ENCODE assay signal across 8 cellular contexts in the genomic region with DNA sequence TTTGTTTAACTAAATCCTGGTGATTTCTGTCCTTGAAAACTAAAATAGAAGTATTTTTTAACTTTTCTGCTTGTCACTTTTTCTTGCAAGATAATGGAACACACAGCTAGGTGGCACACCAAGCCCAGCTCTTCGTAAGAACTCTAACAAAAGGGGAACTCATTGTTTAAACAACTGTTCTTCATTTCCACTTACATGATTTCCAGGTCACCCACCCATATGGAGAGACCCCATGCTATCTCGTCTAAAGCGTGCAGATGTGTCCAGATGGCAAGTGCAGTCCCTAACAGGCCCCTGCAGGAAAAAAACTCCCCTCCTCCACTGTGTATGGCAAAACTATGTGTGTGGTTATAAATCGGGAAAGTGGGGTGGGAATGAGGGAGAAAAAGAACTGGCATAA. TPM values are rescaled to one million over a fixed set of nuclear protein-coding genes. Genes with fewer than 3 reads are reported as not detected.
DNase-seq lines count a peak whose midpoint lies in the region; ATAC-seq and TF ChIP-seq lines count a peak whose summit lies in the region.

No MANE protein-coding gene starts in this region.

- no peak overlapping the region for H3K4me3 ChIP-seq in CD4-positive, alpha-beta memory T cell (ENCODE audit: low read length in 2 of 2)
- H3K4me3 ChIP-seq in neural progenitor cell = no peak overlapping the region
- no peak overlapping the region for H3K4me3 ChIP-seq in sigmoid colon

- H3K4me1 Mint-ChIP-seq in CD4-positive, alpha-beta memory T cell = peaks cover 6 to 24% (median 12%) of the 10 kb centered on the region in 4 donors
- H3K4me1 Mint-ChIP-seq in chondrocyte (ENCODE audit: low read depth) (peaks cover 8% of the 10 kb centered on the region), neural progenitor cell (peaks cover 23% of the 10 kb centered on the region)

- no peaks in the 10 kb centered on the region for H3K9me3 ChIP-seq in CD4-positive, alpha-beta memory T cell (ENCODE audit: control insufficient read depth in 1 of 2, low read length in 2 of 2)
- no peaks in the 10 kb centered on the region for H3K9me3 ChIP-seq in neural progenitor cell (ENCODE audit: low read depth)
- H3K9me3 ChIP-seq in sigmoid colon = no peaks in the 10 kb centered on the region

- TF ChIP-seq EP300 in sigmoid colon (IDR thresholded peaks at IDR 0.05) = no peak

- no peaks in the 10 kb centered on the region for H3F3A ChIP-seq in neural progenitor cell (ENCODE audit: low read depth)

- peak overlapping the region in 5 of 7 donors; percentile 12 to 44 (median 26) for H3K27ac Mint-ChIP-seq in CD4-positive, alpha-beta memory T cell
- H3K27ac Mint-ChIP-seq in chondrocyte (ENCODE audit: unreplicated experiment) = no peak overlapping the region
- H3K27ac Mint-ChIP-seq in neural progenitor cell = no peak overlapping the region

- CTCF ChIA-PET in CD4-positive, alpha-beta memory T cell (lab: Charles Lee; ENCODE audit: partially characterized antibody) = interaction anchor here (0.7 to 2.8 kb wide), 10 partner anchors 10 to 226 kb away, joined by 3 to 26 read pairs (median 4); no protein-coding TSS in a partner anchor

- no peak overlapping the region for H2AFZ ChIP-seq in neural progenitor cell (replicated peaks)

- peak; percentile 33 to 52 (median 41) for DNase-seq in CD4-positive, alpha-beta memory T cell
- DNase-seq in RPMI7951 (ENCODE audit: low read depth) = peak; percentile 37
- no peak for DNase-seq in chondrocyte (ENCODE audit: low spot score)
- DNase-seq in neural progenitor cell (ENCODE audit: low spot score) = peak; percentile 23
- DNase-seq in sigmoid colon = no peak

- H3K27ac ChIP-seq in CD4-positive, alpha-beta memory T cell (ENCODE audit: low read depth, low read length) = no peak overlapping the region
- H3K27ac ChIP-seq in neural progenitor cell (no peak overlapping the region), sigmoid colon (no peak overlapping the region)

- intact Hi-C loops in CD4-positive, alpha-beta memory T cell (cut with micrococcal nuclease) = loop anchor here (1.0 kb wide), 3 partner anchors 46 to 225 kb away; a partner anchor contains a TSS
- intact Hi-C loops in sigmoid colon (cut with DNase I) = no loop called here

- no peaks in the 10 kb centered on the region for H3K27me3 Mint-ChIP-seq in CD4-positive, alpha-beta memory T cell
- H3K27me3 Mint-ChIP-seq in chondrocyte (ENCODE audit: low read depth) (no peaks in the 10 kb centered on the region), neural progenitor cell (ENCODE audit: insufficient read depth, low read depth) (peaks cover 8% of the 10 kb centered on the region)

- no peaks in the 10 kb centered on the region for H3K79me2 ChIP-seq in neural progenitor cell (ENCODE audit: low read depth)

- H3K36me3 ChIP-seq in CD4-positive, alpha-beta memory T cell (ENCODE audit: insufficient read depth, low read length) = no peaks in the 10 kb centered on the region
- H3K36me3 ChIP-seq in neural progenitor cell (no peaks in the 10 kb centered on the region), sigmoid colon (no peaks in the 10 kb centered on the region)

- no peak overlapping the region for H3K9ac ChIP-seq in neural progenitor cell

- peak overlapping the region in 1 of 8 donors; percentile 4 for H3K4me3 Mint-ChIP-seq in CD4-positive, alpha-beta memory T cell
- H3K4me3 Mint-ChIP-seq in chondrocyte (ENCODE audit: unreplicated experiment) (no peak overlapping the region), neural progenitor cell (no peak overlapping the region)

- TF ChIP-seq POLR2A in sigmoid colon (IDR thresholded peaks at IDR 0.05) = no peak

- TF ChIP-seq CTCF in chondrocyte (IDR thresholded peaks at IDR 0.05) (peak; percentile 86), neural progenitor cell (IDR thresholded peaks at IDR 0.05) (peak; percentile 48), sigmoid colon (IDR thresholded peaks at IDR 0.05) (peak in 1 of 4 experiments; percentile 15)

- H3K36me3 Mint-ChIP-seq in CD4-positive, alpha-beta memory T cell = no peaks in the 10 kb centered on the region
- H3K36me3 Mint-ChIP-seq in chondrocyte (ENCODE audit: low read depth) (no peaks in the 10 kb centered on the region), neural progenitor cell (no peaks in the 10 kb centered on the region)

- POLR2A ChIA-PET in CD4-positive, alpha-beta memory T cell (lab: Charles Lee; ENCODE audit: partially characterized antibody) = interaction anchor here (1.0 to 1.5 kb wide), 3 partner anchors 44 to 81 kb away, joined by 3 to 10 read pairs (median 5); a partner anchor contains a TSS

- H4K20me1 ChIP-seq in neural progenitor cell (ENCODE audit: low read depth) = no peaks in the 10 kb centered on the region

- H3K27me3 ChIP-seq in CD4-positive, alpha-beta memory T cell (ENCODE audit: insufficient read depth, low read length) = no peaks in the 10 kb centered on the region
- H3K27me3 ChIP-seq in neural progenitor cell (no peaks in the 10 kb centered on the region), sigmoid colon (no peaks in the 10 kb centered on the region)

- H3K4me2 ChIP-seq in neural progenitor cell = no peak overlapping the region

- WGBS in sigmoid colon, 2 donors = 28 to 62% methylated on average over 4 of the region's 4 CpGs

- ATAC-seq in GM21515 (IDR thresholded peaks at IDR 0.05; ENCODE audit: unreplicated experiment) = peak; percentile 38
- ATAC-seq in HG03095 (IDR thresholded peaks at IDR 0.05; ENCODE audit: unreplicated experiment) = no peak
- no peak for ATAC-seq in GM18519 (IDR thresholded peaks at IDR 0.05; ENCODE audit: low FRiP score, unreplicated experiment)

- H3K9me3 Mint-ChIP-seq in CD4-positive, alpha-beta memory T cell = peaks cover 0 to 2% (median 0%) of the 10 kb centered on the region in 8 donors
- H3K9me3 Mint-ChIP-seq in chondrocyte (ENCODE audit: low read depth) = no peaks in the 10 kb centered on the region
- no peaks in the 10 kb centered on the region for H3K9me3 Mint-ChIP-seq in neural progenitor cell

- H3K4me1 ChIP-seq in CD4-positive, alpha-beta memory T cell (ENCODE audit: insufficient read depth, low read length) = peaks cover 4% of the 10 kb centered on the region
- H3K4me1 ChIP-seq in neural progenitor cell (no peaks in the 10 kb centered on the region), sigmoid colon (no peaks in the 10 kb centered on the region)

RNA-seq across cellular contexts. Expression of a gene that starts 43.3 kb away (rescaled TPM):
- 1 to 10 TPM; 6.1 to 6.8 TPM for total RNA-seq in CD4-positive, alpha-beta memory T cell
- polyA plus RNA-seq in CD4-positive, alpha-beta memory T cell = 1 to 10 TPM; 1.2 to 1.3 TPM
- total RNA-seq in RPMI7951 (2014; rRNA removed; shearing (Covaris generic)) = 2.5 and 4.1 TPM in 2 replicates
- total RNA-seq in chondrocyte (24.0 to 26.2 TPM (median 25.3 TPM) in 3 replicates), neural progenitor cell (ENCODE audit: low replicate concordance) (3.1 and 4.3 TPM in 2 replicates), sigmoid colon (100 to 1,000 TPM; 179 to 346 (median 240) TPM)
- polyA plus RNA-seq in sigmoid colon = 1 to 10 TPM in 2 of 3 donors, under 1 TPM in 1; 0.23 to 6.8 (median 1.8) TPM

RNA-seq across cellular contexts. Expression of a gene that starts 45.9 kb away (rescaled TPM):
- total RNA-seq in CD4-positive, alpha-beta memory T cell = 100 to 1,000 TPM; 515 to 534 TPM
- polyA plus RNA-seq in CD4-positive, alpha-beta memory T cell = 100 to 1,000 TPM; 199 to 253 TPM
- total RNA-seq in RPMI7951 (2014; rRNA removed; shearing (Covaris generic)) = 597 and 713 TPM in 2 replicates
- 754 to 1,782 TPM (median 760 TPM) in 3 replicates for total RNA-seq in chondrocyte
- 384 and 588 TPM in 2 replicates for total RNA-seq in neural progenitor cell (ENCODE audit: low replicate concordance)
- total RNA-seq in sigmoid colon = 100 to 1,000 TPM; 206 to 299 (median 222) TPM
- 100 to 1,000 TPM in 2 of 3 donors, 10 to 100 TPM in 1; 50.5 to 528 (median 126) TPM for polyA plus RNA-seq in sigmoid colon

Comparison
In these comparisons a context has a peak if more than half of its experiments do, and no peak if none do; other contexts are left out.
1. DNase-seq: peak in CD4-positive, alpha-beta memory T cell (5 of 5), RPMI7951 (single experiment) and neural progenitor cell (single experiment); none in chondrocyte (single experiment) and sigmoid colon (single experiment).
2. H3K27ac Mint-ChIP-seq: peak in CD4-positive, alpha-beta memory T cell (5 of 7); none in chondrocyte (single experiment) and neural progenitor cell (single experiment).